Comparison of ENCODE assay signal across 6 cellular contexts in genomic region chr7:138157702-138158101, GRCh38.
"Had no signal": no experiment of that assay in that cellular context is flagged by ENCODE, and none has a peak within 500 bp of the region (broad histone marks: within the 10 kb centered on the region; RNA-seq: fewer than 3 reads in every experiment).

No MANE protein-coding gene starts in this region.

- H3K27ac Mint-ChIP-seq: IgD-negative memory B cell had no signal

- H3K4me1 Mint-ChIP-seq: IgD-negative memory B cell had no signal

- FAIRE-seq: HTR-8/SVneo, K562 had no signal

- H3K9me3 Mint-ChIP-seq: IgD-negative memory B cell had no signal

- DNase-seq: IMR-90, KBM-7 had no signal

- H3K4me3 Mint-ChIP-seq: IgD-negative memory B cell had no signal

- ATAC-seq: K562 had no signal

- H3K36me3 Mint-ChIP-seq: IgD-negative memory B cell had no signal

- H3K27ac ChIP-seq: HL-60 had no signal

- H3K4me3 ChIP-seq: K562 had no signal
